11 cellular contexts compared by ENCODE assay signal in the genomic region with DNA sequence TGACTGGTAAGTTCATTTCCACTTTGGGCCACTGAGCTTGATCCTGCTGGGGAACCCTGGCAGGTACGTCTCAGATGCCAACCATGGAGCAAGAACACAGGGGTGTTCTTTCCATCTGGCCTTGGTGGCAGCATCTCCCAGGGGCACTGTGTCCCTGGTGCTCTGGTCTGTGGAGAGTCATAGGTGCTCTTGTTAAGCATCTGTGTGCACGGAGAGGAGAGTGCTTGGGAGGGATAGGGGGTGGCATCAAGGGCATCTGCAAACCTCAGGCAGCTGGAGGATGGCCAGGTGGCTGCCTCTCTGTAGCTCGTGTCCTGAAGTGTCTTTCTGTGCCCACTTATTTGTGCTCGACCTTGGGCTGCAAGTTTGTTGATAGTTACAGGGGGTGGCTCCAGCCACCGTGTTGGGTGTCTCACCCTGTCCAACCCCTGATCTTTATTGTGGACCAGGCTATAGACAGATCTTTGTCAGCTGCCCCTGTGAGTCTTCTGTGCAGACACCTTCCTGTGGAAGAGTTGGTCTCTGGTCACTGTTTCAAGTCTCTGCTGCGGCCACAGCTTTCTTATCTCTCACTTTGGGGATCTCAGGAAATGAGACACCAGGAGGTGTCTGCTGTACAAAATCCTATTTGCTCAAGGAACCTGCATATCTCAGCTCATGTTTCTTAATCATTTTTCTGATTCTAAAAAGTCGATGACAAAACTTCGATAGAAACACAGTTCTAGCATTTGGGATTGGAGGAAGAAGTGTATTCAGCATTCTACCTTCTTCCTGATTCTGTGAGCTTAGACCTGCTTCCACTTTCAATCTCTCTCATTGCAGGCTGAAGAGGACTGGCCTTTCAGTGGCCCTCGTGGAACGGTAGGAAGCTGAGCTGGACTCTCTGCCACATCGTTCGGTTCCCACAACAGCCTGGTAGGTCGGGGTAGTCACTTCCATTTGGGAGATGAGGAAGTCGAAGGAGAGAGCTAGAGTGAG. TPM values are rescaled to one million over a fixed set of nuclear protein-coding genes. Genes with fewer than 3 reads are reported as not detected.
DNase-seq lines count a peak whose midpoint lies in the region; ATAC-seq and TF ChIP-seq lines count a peak whose summit lies in the region.
"Had no signal": no experiment of that assay in that cellular context is flagged by ENCODE, and none has a peak within 500 bp of the region (broad histone marks: within the 10 kb centered on the region; RNA-seq: fewer than 3 reads in every experiment).

No MANE protein-coding gene starts in this region.

- POLR2A ChIA-PET in OCI-LY7 (lab: Charles Lee): interaction anchor here (0.9 kb wide), 1 partner anchor 330 kb away, joined by 3 read pairs; no protein-coding TSS in a partner anchor

- H2AFZ ChIP-seq in OCI-LY7 (ENCODE audit: low read length): no peak overlapping the region

- no peaks in the 10 kb centered on the region for H3K79me2 ChIP-seq in OCI-LY7 (ENCODE audit: insufficient read depth, low read depth, low read length)

- H3K27me3 ChIP-seq in duodenal mucosa (ENCODE audit: control insufficient read depth in 1 of 2, insufficient read depth in 2 of 2, low read length in 2 of 2) (no peaks in the 10 kb centered on the region), thyroid gland (no peaks in the 10 kb centered on the region)

- no peaks in the 10 kb centered on the region for H4K20me1 ChIP-seq in OCI-LY7 (ENCODE audit: insufficient read depth, low read length)

- H3K4me2 ChIP-seq in OCI-LY7 (ENCODE audit: low read length): no peak overlapping the region

- H3K9me3 ChIP-seq in duodenal mucosa (ENCODE audit: control insufficient read depth in 1 of 2, low read length in 2 of 2): no peaks in the 10 kb centered on the region
- no peaks in the 10 kb centered on the region for H3K9me3 ChIP-seq in OCI-LY7 (ENCODE audit: low read length)
- no peaks in the 10 kb centered on the region for H3K9me3 ChIP-seq in thyroid gland

- 75 to 81% methylated on average over 12 to 14 of the region's 14 CpGs for WGBS in thyroid gland, 2 donors

- CTCF ChIA-PET in OCI-LY7 (lab: Charles Lee; ENCODE audit: unreplicated experiment): interaction anchor here (0.5 kb wide), 1 partner anchor 595 kb away, joined by 3 read pairs; a partner anchor contains a TSS

- peak overlapping the region; percentile 31 to 61 for H3K4me3 ChIP-seq in duodenal mucosa (ENCODE audit: low read depth in 1 of 2, low read length in 2 of 2)
- H3K4me3 ChIP-seq in OCI-LY7 (ENCODE audit: low read depth, low read length, poor library complexity, severe bottlenecking): no peak overlapping the region
- no peak overlapping the region for H3K4me3 ChIP-seq in thyroid gland (replicated peaks in 1 of 3)

- TF ChIP-seq CTCF in OCI-LY7 (conservative IDR thresholded peaks at IDR 0.05; ENCODE audit: low read length): no peak
- no peak for TF ChIP-seq CTCF in thyroid gland (IDR thresholded peaks at IDR 0.05)

- TF ChIP-seq POLR2A in thyroid gland (IDR thresholded peaks at IDR 0.05): no peak

- H3K9ac ChIP-seq in duodenal mucosa (ENCODE audit: low read depth in 1 of 2, low read length in 2 of 2): no peak overlapping the region

- peak; percentile 30 for ATAC-seq in GM18868 (IDR thresholded peaks at IDR 0.05; ENCODE audit: unreplicated experiment)
- peak; percentile 29 for ATAC-seq in HG03432 (IDR thresholded peaks at IDR 0.05; ENCODE audit: unreplicated experiment)
- ATAC-seq in HG03521 (IDR thresholded peaks at IDR 0.05; ENCODE audit: unreplicated experiment): no peak

- DNase-seq in CD1c-positive myeloid dendritic cell (ENCODE audit: extremely low spot score): peak; percentile 87
- DNase-seq in OCI-LY7 (ENCODE audit: low spot score): no peak
- no peak for DNase-seq in NCI-H1417 (lab: John Stamatoyannopoulos, UW)
- DNase-seq in thyroid gland: no peak
- DNase-seq: anterior cingulate cortex had no signal

- intact Hi-C loops in OCI-LY7 (cut with micrococcal nuclease; ENCODE audit: unreplicated experiment): no loop called here
- intact Hi-C loops in thyroid gland (cut with DNase I): no loop called here

- no TSS peak for BruUV-seq in OCI-LY7 (replicated peaks; lab: Mats Ljungman, UMichigan)

- H3K27ac ChIP-seq in duodenal mucosa (ENCODE audit: low read depth, low read length): no peak overlapping the region
- no peak overlapping the region for H3K27ac ChIP-seq in OCI-LY7 (ENCODE audit: low read depth, low read length, poor library complexity, severe bottlenecking)
- no peak overlapping the region for H3K27ac ChIP-seq in thyroid gland

- H3K4me1 ChIP-seq in duodenal mucosa (ENCODE audit: control insufficient read depth in 1 of 2, insufficient read depth in 2 of 2, low read length in 2 of 2) (peaks cover 9 to 26% of the 10 kb centered on the region in 2 donors), OCI-LY7 (ENCODE audit: insufficient read depth, low read length, poor library complexity, severe bottlenecking) (peaks cover 19% of the 10 kb centered on the region), thyroid gland (peaks cover 10 to 13% of the 10 kb centered on the region in 2 donors)

- H3K9me2 ChIP-seq in OCI-LY7 (ENCODE audit: insufficient read depth, low read length): no peaks in the 10 kb centered on the region

- H3K36me3 ChIP-seq in duodenal mucosa (ENCODE audit: control insufficient read depth in 1 of 2, insufficient read depth in 2 of 2, low read length in 2 of 2) (no peaks in the 10 kb centered on the region), OCI-LY7 (ENCODE audit: insufficient read depth, low read length) (no peaks in the 10 kb centered on the region), thyroid gland (no peaks in the 10 kb centered on the region)

RNA-seq across cellular contexts. Expression of a gene that starts 17.2 kb away (rescaled TPM):
- total RNA-seq in OCI-LY7 (2014; rRNA removed; shearing (Covaris generic)): not detected in 2 replicates
- total RNA-seq in OCI-LY7 (2022) (not detected in 2 replicates), thyroid gland (10 to 100 TPM in 3 of 4 donors, 1 to 10 TPM in 1; 7.5 to 34.5 (median 20.0) TPM)
- total RNA-seq: Daoy, HT1080 had no signal

RNA-seq across cellular contexts. Expression of a gene that starts 54.1 kb away (rescaled TPM):
- 4.7 and 5.5 TPM in 2 replicates for total RNA-seq in OCI-LY7 (2014; rRNA removed; shearing (Covaris generic))
- total RNA-seq in OCI-LY7 (2022) (6.5 and 7.7 TPM in 2 replicates), thyroid gland (1 to 10 TPM; 4.3 to 7.5 (median 6.3) TPM)

Comparison
In these comparisons a context has a peak if more than half of its experiments do, and no peak if none do; other contexts are left out.
1. H3K4me3 ChIP-seq: peak in duodenal mucosa (2 of 2); none in OCI-LY7 (single experiment) and thyroid gland (0 of 3).
2. RNA of a gene that starts 17.2 kb away (total RNA-seq): 7.5 to 34.5 TPM in thyroid gland; not detected in OCI-LY7; every median in the first group is over 4 times any median in the second.